1 cellular context compared by ENCODE assay signal in the genomic region with DNA sequence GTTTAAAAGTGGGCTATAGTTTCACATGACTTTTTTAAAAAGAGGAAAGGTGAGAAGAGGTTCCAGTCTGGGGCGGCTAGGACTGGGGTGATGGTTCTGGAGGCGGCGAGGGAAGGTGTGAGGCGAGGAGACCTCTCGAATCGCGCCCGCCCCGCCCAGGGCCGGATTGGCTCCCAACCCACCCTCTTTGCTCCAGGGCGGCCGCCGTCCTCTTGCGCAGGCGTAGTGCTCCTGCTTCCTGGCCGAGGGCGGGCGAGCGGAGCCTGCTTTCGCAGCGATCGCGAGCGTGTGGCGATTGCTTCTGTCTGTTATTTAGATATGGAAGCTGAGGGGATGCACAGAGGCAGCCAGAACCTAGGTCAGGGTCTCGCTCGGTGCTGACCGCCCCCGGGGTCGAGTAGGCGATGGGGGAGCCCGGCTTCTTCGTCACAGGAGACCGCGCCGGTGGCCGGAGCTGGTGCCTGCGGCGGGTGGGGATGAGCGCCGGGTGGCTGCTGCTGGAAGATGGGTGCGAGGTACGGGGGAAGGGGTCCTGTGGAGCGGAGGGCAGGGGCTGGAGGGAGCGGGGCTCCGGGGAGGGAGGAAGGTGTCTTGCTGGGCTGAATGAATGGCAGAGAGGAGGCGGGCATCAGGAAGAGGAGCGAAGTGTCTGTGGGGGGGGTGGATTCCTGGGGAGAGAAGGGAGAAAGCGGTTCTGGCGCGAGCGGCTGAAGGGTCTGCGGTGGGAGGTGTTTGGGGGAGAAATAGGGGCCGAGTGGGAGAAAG.
TF ChIP-seq lines count a peak whose summit lies in the region.

A gene with protein sequence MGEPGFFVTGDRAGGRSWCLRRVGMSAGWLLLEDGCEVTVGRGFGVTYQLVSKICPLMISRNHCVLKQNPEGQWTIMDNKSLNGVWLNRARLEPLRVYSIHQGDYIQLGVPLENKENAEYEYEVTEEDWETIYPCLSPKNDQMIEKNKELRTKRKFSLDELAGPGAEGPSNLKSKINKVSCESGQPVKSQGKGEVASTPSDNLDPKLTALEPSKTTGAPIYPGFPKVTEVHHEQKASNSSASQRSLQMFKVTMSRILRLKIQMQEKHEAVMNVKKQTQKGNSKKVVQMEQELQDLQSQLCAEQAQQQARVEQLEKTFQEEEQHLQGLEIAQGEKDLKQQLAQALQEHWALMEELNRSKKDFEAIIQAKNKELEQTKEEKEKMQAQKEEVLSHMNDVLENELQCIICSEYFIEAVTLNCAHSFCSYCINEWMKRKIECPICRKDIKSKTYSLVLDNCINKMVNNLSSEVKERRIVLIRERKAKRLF (plus strand): TSS at position 223 of the 765 bp plus-strand sequence. CDS start 182 bp downstream, at position 405.

TF ChIP-seq in HepG2, 621 proteins besides CTCF, POLR2A, EP300 and RAD21 (continued from another document and continues in another):
- TF ChIP-seq, protein P1, sequence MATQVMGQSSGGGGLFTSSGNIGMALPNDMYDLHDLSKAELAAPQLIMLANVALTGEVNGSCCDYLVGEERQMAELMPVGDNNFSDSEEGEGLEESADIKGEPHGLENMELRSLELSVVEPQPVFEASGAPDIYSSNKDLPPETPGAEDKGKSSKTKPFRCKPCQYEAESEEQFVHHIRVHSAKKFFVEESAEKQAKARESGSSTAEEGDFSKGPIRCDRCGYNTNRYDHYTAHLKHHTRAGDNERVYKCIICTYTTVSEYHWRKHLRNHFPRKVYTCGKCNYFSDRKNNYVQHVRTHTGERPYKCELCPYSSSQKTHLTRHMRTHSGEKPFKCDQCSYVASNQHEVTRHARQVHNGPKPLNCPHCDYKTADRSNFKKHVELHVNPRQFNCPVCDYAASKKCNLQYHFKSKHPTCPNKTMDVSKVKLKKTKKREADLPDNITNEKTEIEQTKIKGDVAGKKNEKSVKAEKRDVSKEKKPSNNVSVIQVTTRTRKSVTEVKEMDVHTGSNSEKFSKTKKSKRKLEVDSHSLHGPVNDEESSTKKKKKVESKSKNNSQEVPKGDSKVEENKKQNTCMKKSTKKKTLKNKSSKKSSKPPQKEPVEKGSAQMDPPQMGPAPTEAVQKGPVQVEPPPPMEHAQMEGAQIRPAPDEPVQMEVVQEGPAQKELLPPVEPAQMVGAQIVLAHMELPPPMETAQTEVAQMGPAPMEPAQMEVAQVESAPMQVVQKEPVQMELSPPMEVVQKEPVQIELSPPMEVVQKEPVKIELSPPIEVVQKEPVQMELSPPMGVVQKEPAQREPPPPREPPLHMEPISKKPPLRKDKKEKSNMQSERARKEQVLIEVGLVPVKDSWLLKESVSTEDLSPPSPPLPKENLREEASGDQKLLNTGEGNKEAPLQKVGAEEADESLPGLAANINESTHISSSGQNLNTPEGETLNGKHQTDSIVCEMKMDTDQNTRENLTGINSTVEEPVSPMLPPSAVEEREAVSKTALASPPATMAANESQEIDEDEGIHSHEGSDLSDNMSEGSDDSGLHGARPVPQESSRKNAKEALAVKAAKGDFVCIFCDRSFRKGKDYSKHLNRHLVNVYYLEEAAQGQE (IDR thresholded peaks at IDR 0.05; ENCODE audit: borderline replicate concordance in 1 of 2, low read depth in 1 of 2, low read length in 2 of 2), result peak in 1 of 2 experiments; percentile 30; a peak in 1 of 4 replicates
- TF ChIP-seq CBX2 (IDR thresholded peaks at IDR 0.05; ENCODE audit: low read depth, low read length), result no peak
- TF ChIP-seq CBX2 (CRISPR knock-in tag; IDR thresholded peaks at IDR 0.05; ENCODE audit: low read depth), result no peak
- TF ChIP-seq GTF2F1 (IDR thresholded peaks at IDR 0.05; ENCODE audit: low read length), result no peak
- no peak; the same call in 1 of the 2 replicates for TF ChIP-seq GLI4 (CRISPR knock-in tag; IDR thresholded peaks at IDR 0.05; ENCODE audit: borderline replicate concordance)
- TF ChIP-seq, protein P2, sequence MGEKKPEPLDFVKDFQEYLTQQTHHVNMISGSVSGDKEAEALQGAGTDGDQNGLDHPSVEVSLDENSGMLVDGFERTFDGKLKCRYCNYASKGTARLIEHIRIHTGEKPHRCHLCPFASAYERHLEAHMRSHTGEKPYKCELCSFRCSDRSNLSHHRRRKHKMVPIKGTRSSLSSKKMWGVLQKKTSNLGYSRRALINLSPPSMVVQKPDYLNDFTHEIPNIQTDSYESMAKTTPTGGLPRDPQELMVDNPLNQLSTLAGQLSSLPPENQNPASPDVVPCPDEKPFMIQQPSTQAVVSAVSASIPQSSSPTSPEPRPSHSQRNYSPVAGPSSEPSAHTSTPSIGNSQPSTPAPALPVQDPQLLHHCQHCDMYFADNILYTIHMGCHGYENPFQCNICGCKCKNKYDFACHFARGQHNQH (CRISPR knock-in tag; IDR thresholded peaks at IDR 0.05), result no peak; the same call in 1 of the 2 replicates
- TF ChIP-seq FOSL1 (CRISPR knock-in tag; IDR thresholded peaks at IDR 0.05; ENCODE audit: borderline replicate concordance), result no peak; the same call in 1 of the 2 replicates
- TF ChIP-seq ZNF781 (CRISPR knock-in tag; IDR thresholded peaks at IDR 0.05; ENCODE audit: borderline replicate concordance, not compliant biosample characterization), result no peak
- TF ChIP-seq ZEB1 (IDR thresholded peaks at IDR 0.05; ENCODE audit: insufficient replicate concordance, low read depth), result no peak
- TF ChIP-seq YEATS2 (CRISPR knock-in tag; IDR thresholded peaks at IDR 0.05; ENCODE audit: borderline replicate concordance), result peak; percentile 23; the same call in 1 of the 2 replicates
- TF ChIP-seq IKZF4 (CRISPR knock-in tag; IDR thresholded peaks at IDR 0.05; ENCODE audit: borderline replicate concordance, low read depth, not compliant biosample characterization), result no peak
- no peak for TF ChIP-seq CCAR2 (optimal IDR thresholded peaks at IDR 0.05; ENCODE audit: low read depth, low read length)
- no peak for TF ChIP-seq PAF1 (CRISPR knock-in tag; IDR thresholded peaks at IDR 0.05)
- no peak for TF ChIP-seq SMARCC2 (IDR thresholded peaks at IDR 0.05)
- no peak for TF ChIP-seq BHLHE40 (IDR thresholded peaks at IDR 0.05; ENCODE audit: low read length)
- no peak for TF ChIP-seq ZNF432 (CRISPR knock-in tag; IDR thresholded peaks at IDR 0.05; ENCODE audit: borderline replicate concordance)
- TF ChIP-seq, protein P3, sequence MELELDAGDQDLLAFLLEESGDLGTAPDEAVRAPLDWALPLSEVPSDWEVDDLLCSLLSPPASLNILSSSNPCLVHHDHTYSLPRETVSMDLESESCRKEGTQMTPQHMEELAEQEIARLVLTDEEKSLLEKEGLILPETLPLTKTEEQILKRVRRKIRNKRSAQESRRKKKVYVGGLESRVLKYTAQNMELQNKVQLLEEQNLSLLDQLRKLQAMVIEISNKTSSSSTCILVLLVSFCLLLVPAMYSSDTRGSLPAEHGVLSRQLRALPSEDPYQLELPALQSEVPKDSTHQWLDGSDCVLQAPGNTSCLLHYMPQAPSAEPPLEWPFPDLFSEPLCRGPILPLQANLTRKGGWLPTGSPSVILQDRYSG (CRISPR knock-in tag; IDR thresholded peaks at IDR 0.05), result 0 out of 2 replicates have a peak, but pooled peaks have one; percentile 45
- TF ChIP-seq, protein P4, sequence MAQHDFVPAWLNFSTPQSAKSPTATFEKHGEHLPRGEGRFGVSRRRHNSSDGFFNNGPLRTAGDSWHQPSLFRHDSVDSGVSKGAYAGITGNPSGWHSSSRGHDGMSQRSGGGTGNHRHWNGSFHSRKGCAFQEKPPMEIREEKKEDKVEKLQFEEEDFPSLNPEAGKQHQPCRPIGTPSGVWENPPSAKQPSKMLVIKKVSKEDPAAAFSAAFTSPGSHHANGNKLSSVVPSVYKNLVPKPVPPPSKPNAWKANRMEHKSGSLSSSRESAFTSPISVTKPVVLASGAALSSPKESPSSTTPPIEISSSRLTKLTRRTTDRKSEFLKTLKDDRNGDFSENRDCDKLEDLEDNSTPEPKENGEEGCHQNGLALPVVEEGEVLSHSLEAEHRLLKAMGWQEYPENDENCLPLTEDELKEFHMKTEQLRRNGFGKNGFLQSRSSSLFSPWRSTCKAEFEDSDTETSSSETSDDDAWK (CRISPR knock-in tag; IDR thresholded peaks at IDR 0.05), result no peak
- TF ChIP-seq HMGA1 (CRISPR knock-in tag; conservative IDR thresholded peaks at IDR 0.05), result no peak
- TF ChIP-seq, protein P5, sequence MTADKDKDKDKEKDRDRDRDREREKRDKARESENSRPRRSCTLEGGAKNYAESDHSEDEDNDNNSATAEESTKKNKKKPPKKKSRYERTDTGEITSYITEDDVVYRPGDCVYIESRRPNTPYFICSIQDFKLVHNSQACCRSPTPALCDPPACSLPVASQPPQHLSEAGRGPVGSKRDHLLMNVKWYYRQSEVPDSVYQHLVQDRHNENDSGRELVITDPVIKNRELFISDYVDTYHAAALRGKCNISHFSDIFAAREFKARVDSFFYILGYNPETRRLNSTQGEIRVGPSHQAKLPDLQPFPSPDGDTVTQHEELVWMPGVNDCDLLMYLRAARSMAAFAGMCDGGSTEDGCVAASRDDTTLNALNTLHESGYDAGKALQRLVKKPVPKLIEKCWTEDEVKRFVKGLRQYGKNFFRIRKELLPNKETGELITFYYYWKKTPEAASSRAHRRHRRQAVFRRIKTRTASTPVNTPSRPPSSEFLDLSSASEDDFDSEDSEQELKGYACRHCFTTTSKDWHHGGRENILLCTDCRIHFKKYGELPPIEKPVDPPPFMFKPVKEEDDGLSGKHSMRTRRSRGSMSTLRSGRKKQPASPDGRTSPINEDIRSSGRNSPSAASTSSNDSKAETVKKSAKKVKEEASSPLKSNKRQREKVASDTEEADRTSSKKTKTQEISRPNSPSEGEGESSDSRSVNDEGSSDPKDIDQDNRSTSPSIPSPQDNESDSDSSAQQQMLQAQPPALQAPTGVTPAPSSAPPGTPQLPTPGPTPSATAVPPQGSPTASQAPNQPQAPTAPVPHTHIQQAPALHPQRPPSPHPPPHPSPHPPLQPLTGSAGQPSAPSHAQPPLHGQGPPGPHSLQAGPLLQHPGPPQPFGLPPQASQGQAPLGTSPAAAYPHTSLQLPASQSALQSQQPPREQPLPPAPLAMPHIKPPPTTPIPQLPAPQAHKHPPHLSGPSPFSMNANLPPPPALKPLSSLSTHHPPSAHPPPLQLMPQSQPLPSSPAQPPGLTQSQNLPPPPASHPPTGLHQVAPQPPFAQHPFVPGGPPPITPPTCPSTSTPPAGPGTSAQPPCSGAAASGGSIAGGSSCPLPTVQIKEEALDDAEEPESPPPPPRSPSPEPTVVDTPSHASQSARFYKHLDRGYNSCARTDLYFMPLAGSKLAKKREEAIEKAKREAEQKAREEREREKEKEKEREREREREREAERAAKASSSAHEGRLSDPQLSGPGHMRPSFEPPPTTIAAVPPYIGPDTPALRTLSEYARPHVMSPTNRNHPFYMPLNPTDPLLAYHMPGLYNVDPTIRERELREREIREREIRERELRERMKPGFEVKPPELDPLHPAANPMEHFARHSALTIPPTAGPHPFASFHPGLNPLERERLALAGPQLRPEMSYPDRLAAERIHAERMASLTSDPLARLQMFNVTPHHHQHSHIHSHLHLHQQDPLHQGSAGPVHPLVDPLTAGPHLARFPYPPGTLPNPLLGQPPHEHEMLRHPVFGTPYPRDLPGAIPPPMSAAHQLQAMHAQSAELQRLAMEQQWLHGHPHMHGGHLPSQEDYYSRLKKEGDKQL (CRISPR knock-in tag; IDR thresholded peaks at IDR 0.05; ENCODE audit: low read depth), result no peak
- TF ChIP-seq ARID2 (CRISPR knock-in tag; IDR thresholded peaks at IDR 0.05; ENCODE audit: borderline replicate concordance), result no peak
- no peak for TF ChIP-seq CENPT (CRISPR knock-in tag; IDR thresholded peaks at IDR 0.05; ENCODE audit: low read depth)
- TF ChIP-seq SYNCRIP (IDR thresholded peaks at IDR 0.05; ENCODE audit: insufficient read depth, low read depth, low read length), result no peak
- TF ChIP-seq JUN (CRISPR knock-in tag; IDR thresholded peaks at IDR 0.05), result peak; percentile 76
- TF ChIP-seq, protein P6, sequence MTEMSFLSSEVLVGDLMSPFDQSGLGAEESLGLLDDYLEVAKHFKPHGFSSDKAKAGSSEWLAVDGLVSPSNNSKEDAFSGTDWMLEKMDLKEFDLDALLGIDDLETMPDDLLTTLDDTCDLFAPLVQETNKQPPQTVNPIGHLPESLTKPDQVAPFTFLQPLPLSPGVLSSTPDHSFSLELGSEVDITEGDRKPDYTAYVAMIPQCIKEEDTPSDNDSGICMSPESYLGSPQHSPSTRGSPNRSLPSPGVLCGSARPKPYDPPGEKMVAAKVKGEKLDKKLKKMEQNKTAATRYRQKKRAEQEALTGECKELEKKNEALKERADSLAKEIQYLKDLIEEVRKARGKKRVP (CRISPR knock-in tag; IDR thresholded peaks at IDR 0.05), result no peak; a peak in 1 of 4 replicates
- TF ChIP-seq ATAD3A (CRISPR knock-in tag; IDR thresholded peaks at IDR 0.05), result no peak
- TF ChIP-seq PHF8 (CRISPR knock-in tag; IDR thresholded peaks at IDR 0.05), result peak; percentile 85
- TF ChIP-seq, protein P7, sequence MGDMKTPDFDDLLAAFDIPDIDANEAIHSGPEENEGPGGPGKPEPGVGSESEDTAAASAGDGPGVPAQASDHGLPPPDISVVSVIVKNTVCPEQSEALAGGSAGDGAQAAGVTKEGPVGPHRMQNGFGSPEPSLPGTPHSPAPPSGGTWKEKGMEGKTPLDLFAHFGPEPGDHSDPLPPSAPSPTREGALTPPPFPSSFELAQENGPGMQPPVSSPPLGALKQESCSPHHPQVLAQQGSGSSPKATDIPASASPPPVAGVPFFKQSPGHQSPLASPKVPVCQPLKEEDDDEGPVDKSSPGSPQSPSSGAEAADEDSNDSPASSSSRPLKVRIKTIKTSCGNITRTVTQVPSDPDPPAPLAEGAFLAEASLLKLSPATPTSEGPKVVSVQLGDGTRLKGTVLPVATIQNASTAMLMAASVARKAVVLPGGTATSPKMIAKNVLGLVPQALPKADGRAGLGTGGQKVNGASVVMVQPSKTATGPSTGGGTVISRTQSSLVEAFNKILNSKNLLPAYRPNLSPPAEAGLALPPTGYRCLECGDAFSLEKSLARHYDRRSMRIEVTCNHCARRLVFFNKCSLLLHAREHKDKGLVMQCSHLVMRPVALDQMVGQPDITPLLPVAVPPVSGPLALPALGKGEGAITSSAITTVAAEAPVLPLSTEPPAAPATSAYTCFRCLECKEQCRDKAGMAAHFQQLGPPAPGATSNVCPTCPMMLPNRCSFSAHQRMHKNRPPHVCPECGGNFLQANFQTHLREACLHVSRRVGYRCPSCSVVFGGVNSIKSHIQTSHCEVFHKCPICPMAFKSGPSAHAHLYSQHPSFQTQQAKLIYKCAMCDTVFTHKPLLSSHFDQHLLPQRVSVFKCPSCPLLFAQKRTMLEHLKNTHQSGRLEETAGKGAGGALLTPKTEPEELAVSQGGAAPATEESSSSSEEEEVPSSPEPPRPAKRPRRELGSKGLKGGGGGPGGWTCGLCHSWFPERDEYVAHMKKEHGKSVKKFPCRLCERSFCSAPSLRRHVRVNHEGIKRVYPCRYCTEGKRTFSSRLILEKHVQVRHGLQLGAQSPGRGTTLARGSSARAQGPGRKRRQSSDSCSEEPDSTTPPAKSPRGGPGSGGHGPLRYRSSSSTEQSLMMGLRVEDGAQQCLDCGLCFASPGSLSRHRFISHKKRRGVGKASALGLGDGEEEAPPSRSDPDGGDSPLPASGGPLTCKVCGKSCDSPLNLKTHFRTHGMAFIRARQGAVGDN (CRISPR knock-in tag; IDR thresholded peaks at IDR 0.05), result peak; percentile 95
- TF ChIP-seq NFE2 (CRISPR knock-in tag; IDR thresholded peaks at IDR 0.05), result no peak
- no peak for TF ChIP-seq ZNF282 (IDR thresholded peaks at IDR 0.05; ENCODE audit: partially characterized antibody)
- TF ChIP-seq SUZ12 (IDR thresholded peaks at IDR 0.05; ENCODE audit: low read depth, low read length), result no peak
- TF ChIP-seq GATAD2A (CRISPR knock-in tag; IDR thresholded peaks at IDR 0.05), result no peak
- peak; percentile 59; the same call in 1 of the 2 replicates for TF ChIP-seq ZSCAN20 (CRISPR knock-in tag; IDR thresholded peaks at IDR 0.05; ENCODE audit: borderline replicate concordance)
